8 cellular contexts compared by ENCODE assay signal in genomic region chr10:103968441-103969391, GRCh38. TPM values are rescaled to one million over a fixed set of nuclear protein-coding genes. Genes with fewer than 3 reads are reported as not detected.
A peak's percentile ranks its signal among the peaks of the same experiment; 100 is the strongest.
DNase-seq lines count a peak whose midpoint lies in the region; ATAC-seq and TF ChIP-seq lines count a peak whose summit lies in the region.

No MANE protein-coding gene starts in this region.

- no peak for ATAC-seq in GM23338
- ATAC-seq in HG02840 (IDR thresholded peaks at IDR 0.05; ENCODE audit: low FRiP score, unreplicated experiment) = no peak

- no peaks in the 10 kb centered on the region for H3K9me3 Mint-ChIP-seq in GM23338

- no peak for TF ChIP-seq CTCF in GM23338 (conservative IDR thresholded peaks at IDR 0.05; ENCODE audit: low read depth in 2 of 2)
- TF ChIP-seq CTCF in fibroblast of pulmonary artery (IDR thresholded peaks at IDR 0.05; ENCODE audit: low read length, missing control alignments) = no peak
- no peak for TF ChIP-seq CTCF in GM20000 (IDR thresholded peaks at IDR 0.05; ENCODE audit: extremely low read depth, missing control alignments)

- peaks cover 12% of the 10 kb centered on the region for H3K27me3 ChIP-seq in GM23338 (ENCODE audit: insufficient read depth)

- no peaks in the 10 kb centered on the region for H3K9me3 ChIP-seq in SK-N-MC (ENCODE audit: low read depth, low read length)

- H3K4me1 ChIP-seq in GM23338 (ENCODE audit: insufficient read depth) = peaks cover 20% of the 10 kb centered on the region

- no peak overlapping the region for H3K27ac Mint-ChIP-seq in GM23338

- H3K79me2 ChIP-seq in GM23338 (replicated peaks; ENCODE audit: insufficient read depth) = peaks cover 41% of the 10 kb centered on the region

- peak overlapping the region; percentile 78 for H3K9ac ChIP-seq in SK-N-MC (ENCODE audit: insufficient read length)

- H3K4me1 Mint-ChIP-seq in GM23338 = peaks cover 24% of the 10 kb centered on the region

- H3K9me2 ChIP-seq in GM23338 (ENCODE audit: insufficient read depth) = no peaks in the 10 kb centered on the region

- peak overlapping the region; percentile 81 for H3K4me2 ChIP-seq in GM23338

- H3K27ac ChIP-seq in GM23338 (ENCODE audit: low read depth) (no peak overlapping the region), SK-N-MC (no peak overlapping the region)

- H3F3A ChIP-seq in GM23338 (replicated peaks; ENCODE audit: low read depth) = 0 out of 2 replicates have a peak, but pooled peaks cover 4% of the 10 kb centered on the region

- H3K27me3 Mint-ChIP-seq in GM23338 (ENCODE audit: insufficient read depth, low read depth, poor library complexity) = peaks cover 18% of the 10 kb centered on the region

- H3K36me3 Mint-ChIP-seq in GM23338 (ENCODE audit: low read depth) = no peaks in the 10 kb centered on the region

- no peak overlapping the region for H2AFZ ChIP-seq in GM23338

- H3K4me3 ChIP-seq in GM23338 = peak overlapping the region; percentile 94
- peak overlapping the region; percentile 91 for H3K4me3 ChIP-seq in SK-N-MC
- peak overlapping the region; percentile 78 for H3K4me3 ChIP-seq in fibroblast of pulmonary artery (replicated peaks; ENCODE audit: low read depth, low read length)
- H3K4me3 ChIP-seq in skeletal muscle cell (ENCODE audit: low read depth, low read length) = peak overlapping the region; percentile 64

- no peaks in the 10 kb centered on the region for H4K20me1 ChIP-seq in GM23338 (replicated peaks; ENCODE audit: insufficient read depth)

- no peak for DNase-seq in GM23338 (ENCODE audit: low spot score)
- no peak for DNase-seq in SK-N-MC (ENCODE audit: low read depth, low spot score)
- peak; percentile 25 for DNase-seq in fibroblast of pulmonary artery (ENCODE audit: low read depth)
- no peak for DNase-seq in skeletal muscle cell (ENCODE audit: low read depth)
- no peak for DNase-seq in effector CD8-positive, alpha-beta T cell (lab: John Stamatoyannopoulos, UW)
- no peak for DNase-seq in GM20000 (ENCODE audit: low spot score)
- no peak for DNase-seq in cerebellar nuclear complex (lab: John Stamatoyannopoulos, UW)

- peak overlapping the region; percentile 93 for H3K4me3 Mint-ChIP-seq in GM23338

- H3K36me3 ChIP-seq in GM23338 (ENCODE audit: insufficient read depth) (no peaks in the 10 kb centered on the region), SK-N-MC (ENCODE audit: insufficient read depth, low read length) (no peaks in the 10 kb centered on the region)

TF ChIP-seq in GM23338, 12 proteins besides CTCF, POLR2A, EP300 and RAD21:
- TF ChIP-seq, protein P1, sequence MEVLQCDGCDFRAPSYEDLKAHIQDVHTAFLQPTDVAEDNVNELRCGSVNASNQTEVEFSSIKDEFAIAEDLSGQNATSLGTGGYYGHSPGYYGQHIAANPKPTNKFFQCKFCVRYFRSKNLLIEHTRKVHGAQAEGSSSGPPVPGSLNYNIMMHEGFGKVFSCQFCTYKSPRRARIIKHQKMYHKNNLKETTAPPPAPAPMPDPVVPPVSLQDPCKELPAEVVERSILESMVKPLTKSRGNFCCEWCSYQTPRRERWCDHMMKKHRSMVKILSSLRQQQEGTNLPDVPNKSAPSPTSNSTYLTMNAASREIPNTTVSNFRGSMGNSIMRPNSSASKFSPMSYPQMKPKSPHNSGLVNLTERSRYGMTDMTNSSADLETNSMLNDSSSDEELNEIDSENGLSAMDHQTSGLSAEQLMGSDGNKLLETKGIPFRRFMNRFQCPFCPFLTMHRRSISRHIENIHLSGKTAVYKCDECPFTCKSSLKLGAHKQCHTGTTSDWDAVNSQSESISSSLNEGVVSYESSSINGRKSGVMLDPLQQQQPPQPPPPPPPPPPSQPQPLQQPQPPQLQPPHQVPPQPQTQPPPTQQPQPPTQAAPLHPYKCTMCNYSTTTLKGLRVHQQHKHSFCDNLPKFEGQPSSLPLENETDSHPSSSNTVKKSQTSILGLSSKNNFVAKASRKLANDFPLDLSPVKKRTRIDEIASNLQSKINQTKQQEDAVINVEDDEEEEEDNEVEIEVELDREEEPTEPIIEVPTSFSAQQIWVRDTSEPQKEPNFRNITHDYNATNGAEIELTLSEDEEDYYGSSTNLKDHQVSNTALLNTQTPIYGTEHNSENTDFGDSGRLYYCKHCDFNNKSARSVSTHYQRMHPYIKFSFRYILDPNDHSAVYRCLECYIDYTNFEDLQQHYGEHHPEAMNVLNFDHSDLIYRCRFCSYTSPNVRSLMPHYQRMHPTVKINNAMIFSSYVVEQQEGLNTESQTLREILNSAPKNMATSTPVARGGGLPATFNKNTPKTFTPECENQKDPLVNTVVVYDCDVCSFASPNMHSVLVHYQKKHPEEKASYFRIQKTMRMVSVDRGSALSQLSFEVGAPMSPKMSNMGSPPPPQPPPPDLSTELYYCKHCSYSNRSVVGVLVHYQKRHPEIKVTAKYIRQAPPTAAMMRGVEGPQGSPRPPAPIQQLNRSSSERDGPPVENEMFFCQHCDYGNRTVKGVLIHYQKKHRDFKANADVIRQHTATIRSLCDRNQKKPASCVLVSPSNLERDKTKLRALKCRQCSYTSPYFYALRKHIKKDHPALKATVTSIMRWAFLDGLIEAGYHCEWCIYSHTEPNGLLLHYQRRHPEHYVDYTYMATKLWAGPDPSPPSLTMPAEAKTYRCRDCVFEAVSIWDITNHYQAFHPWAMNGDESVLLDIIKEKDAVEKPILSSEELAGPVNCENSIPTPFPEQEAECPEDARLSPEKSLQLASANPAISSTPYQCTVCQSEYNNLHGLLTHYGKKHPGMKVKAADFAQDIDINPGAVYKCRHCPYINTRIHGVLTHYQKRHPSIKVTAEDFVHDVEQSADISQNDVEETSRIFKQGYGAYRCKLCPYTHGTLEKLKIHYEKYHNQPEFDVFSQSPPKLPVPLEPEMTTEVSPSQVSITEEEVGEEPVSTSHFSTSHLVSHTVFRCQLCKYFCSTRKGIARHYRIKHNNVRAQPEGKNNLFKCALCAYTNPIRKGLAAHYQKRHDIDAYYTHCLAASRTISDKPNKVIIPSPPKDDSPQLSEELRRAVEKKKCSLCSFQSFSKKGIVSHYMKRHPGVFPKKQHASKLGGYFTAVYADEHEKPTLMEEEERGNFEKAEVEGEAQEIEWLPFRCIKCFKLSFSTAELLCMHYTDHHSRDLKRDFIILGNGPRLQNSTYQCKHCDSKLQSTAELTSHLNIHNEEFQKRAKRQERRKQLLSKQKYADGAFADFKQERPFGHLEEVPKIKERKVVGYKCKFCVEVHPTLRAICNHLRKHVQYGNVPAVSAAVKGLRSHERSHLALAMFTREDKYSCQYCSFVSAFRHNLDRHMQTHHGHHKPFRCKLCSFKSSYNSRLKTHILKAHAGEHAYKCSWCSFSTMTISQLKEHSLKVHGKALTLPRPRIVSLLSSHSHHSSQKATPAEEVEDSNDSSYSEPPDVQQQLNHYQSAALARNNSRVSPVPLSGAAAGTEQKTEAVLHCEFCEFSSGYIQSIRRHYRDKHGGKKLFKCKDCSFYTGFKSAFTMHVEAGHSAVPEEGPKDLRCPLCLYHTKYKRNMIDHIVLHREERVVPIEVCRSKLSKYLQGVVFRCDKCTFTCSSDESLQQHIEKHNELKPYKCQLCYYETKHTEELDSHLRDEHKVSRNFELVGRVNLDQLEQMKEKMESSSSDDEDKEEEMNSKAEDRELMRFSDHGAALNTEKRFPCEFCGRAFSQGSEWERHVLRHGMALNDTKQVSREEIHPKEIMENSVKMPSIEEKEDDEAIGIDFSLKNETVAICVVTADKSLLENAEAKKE (CRISPR knock-in tag; IDR thresholded peaks at IDR 0.05) = no peak
- TF ChIP-seq EZH2phosphoT487 (IDR thresholded peaks at IDR 0.05; ENCODE audit: unreplicated experiment) (no peak), ETS1 (IDR thresholded peaks at IDR 0.05) (no peak), POLR2AphosphoS5 (IDR thresholded peaks at IDR 0.05; ENCODE audit: low read depth) (no peak), ZNF331 (CRISPR knock-in tag; IDR thresholded peaks at IDR 0.05; ENCODE audit: low read depth) (no peak), ZNF114 (CRISPR knock-in tag; IDR thresholded peaks at IDR 0.05) (no peak), CREB1 (CRISPR knock-in tag; IDR thresholded peaks at IDR 0.05; ENCODE audit: low read depth) (no peak)
- TF ChIP-seq, protein P2, sequence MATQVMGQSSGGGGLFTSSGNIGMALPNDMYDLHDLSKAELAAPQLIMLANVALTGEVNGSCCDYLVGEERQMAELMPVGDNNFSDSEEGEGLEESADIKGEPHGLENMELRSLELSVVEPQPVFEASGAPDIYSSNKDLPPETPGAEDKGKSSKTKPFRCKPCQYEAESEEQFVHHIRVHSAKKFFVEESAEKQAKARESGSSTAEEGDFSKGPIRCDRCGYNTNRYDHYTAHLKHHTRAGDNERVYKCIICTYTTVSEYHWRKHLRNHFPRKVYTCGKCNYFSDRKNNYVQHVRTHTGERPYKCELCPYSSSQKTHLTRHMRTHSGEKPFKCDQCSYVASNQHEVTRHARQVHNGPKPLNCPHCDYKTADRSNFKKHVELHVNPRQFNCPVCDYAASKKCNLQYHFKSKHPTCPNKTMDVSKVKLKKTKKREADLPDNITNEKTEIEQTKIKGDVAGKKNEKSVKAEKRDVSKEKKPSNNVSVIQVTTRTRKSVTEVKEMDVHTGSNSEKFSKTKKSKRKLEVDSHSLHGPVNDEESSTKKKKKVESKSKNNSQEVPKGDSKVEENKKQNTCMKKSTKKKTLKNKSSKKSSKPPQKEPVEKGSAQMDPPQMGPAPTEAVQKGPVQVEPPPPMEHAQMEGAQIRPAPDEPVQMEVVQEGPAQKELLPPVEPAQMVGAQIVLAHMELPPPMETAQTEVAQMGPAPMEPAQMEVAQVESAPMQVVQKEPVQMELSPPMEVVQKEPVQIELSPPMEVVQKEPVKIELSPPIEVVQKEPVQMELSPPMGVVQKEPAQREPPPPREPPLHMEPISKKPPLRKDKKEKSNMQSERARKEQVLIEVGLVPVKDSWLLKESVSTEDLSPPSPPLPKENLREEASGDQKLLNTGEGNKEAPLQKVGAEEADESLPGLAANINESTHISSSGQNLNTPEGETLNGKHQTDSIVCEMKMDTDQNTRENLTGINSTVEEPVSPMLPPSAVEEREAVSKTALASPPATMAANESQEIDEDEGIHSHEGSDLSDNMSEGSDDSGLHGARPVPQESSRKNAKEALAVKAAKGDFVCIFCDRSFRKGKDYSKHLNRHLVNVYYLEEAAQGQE (IDR thresholded peaks at IDR 0.05; ENCODE audit: unreplicated experiment) = no peak

RNA-seq across cellular contexts. Expression of gene SLK, which starts 1.8 kb away (rescaled TPM):
- 21.5 and 25.8 TPM in 2 replicates for total RNA-seq in GM23338 (2014; rRNA removed; shearing (Covaris generic))
- 7.1 and 8.4 TPM in 2 replicates for polyA plus RNA-seq in GM23338 (2016; fragmentation: Nextera tagmentation; extraction: Ambion mirVana)

RNA-seq across cellular contexts. Expression of gene STN1, which starts 50.7 kb away (rescaled TPM):
- total RNA-seq in GM23338 (2014; rRNA removed; shearing (Covaris generic)) = 11.3 and 13.9 TPM in 2 replicates
- 6.7 and 7.2 TPM in 2 replicates for polyA plus RNA-seq in GM23338 (2016; fragmentation: Nextera tagmentation; extraction: Ambion mirVana)
